28 cellular contexts compared by ENCODE assay signal in genomic region chr17:80228477-80228876, GRCh38. TPM values are rescaled to one million over a fixed set of nuclear protein-coding genes. Genes with fewer than 3 reads are reported as not detected.
"Had no signal": no experiment of that assay in that cellular context is flagged by ENCODE, and none has a peak within 500 bp of the region (broad histone marks: within the 10 kb centered on the region; RNA-seq: fewer than 3 reads in every experiment).

No MANE protein-coding gene starts in this region.

- H3K4me3 ChIP-seq: heart left ventricle, hepatocyte, left lung, lower lobe of right lung, neural progenitor cell, psoas muscle, skin epidermis, suprapubic skin, thoracic aorta, tibial artery, upper lobe of right lung had no signal

- H3K9me3 ChIP-seq: neutrophil had no signal

- H3K36me3 ChIP-seq: neutrophil had no signal

- ATAC-seq: heart left ventricle; left colon; left lung; lower lobe of right lung; naive thymus-derived CD8-positive, alpha-beta T cell; psoas muscle; sciatic nerve; upper lobe of right lung had no signal

- H3K27ac ChIP-seq: heart left ventricle, hepatocyte, left lung, lower lobe of right lung, neural progenitor cell, neutrophil, parathyroid adenoma, psoas muscle, skin epidermis, suprapubic skin, thoracic aorta, tibial artery, upper lobe of right lung had no signal

- H3K27ac Mint-ChIP-seq: nephron; stimulated activated naive CD8-positive, alpha-beta T cell treated with anti-CD3 and anti-CD28 coated beads, Interleukin-15, Interleukin-2, amounts not matched to agents 100 ng/mL and 50 ng/mL, for 24 hours had no signal

- DNase-seq: heart left ventricle; islet precursor cell; kidney glomerular epithelial cell; left colon; mesenchymal stem cell; occipital lobe; stimulated activated CD4-positive, alpha-beta T cell treated with anti-CD3 and anti-CD28 coated beads, Interleukin-12 subunit alpha, Interleukin-12 subunit beta, amount 100 ng/mL, for 4 hours; stimulated activated CD4-positive, alpha-beta T cell treated with anti-CD3 and anti-CD28 coated beads, Interleukin-15, amount 100 ng/mL, for 24 hours; stimulated activated CD4-positive, alpha-beta T cell treated with anti-CD3 and anti-CD28 coated beads, Interleukin-2, amount 100 ng/mL, for 24 hours; stimulated activated CD4-positive, alpha-beta T cell treated with anti-CD3 and anti-CD28 coated beads, Interleukin-4, amount 100 ng/mL, for 1 hour; stimulated activated naive CD4-positive, alpha-beta T cell; tibial artery; trophoblast cell; upper lobe of right lung had no signal

- H3K27me3 ChIP-seq: heart left ventricle, hepatocyte, left lung, neural progenitor cell, suprapubic skin, tibial artery, upper lobe of right lung had no signal

- H3K27me3 Mint-ChIP-seq: naive thymus-derived CD8-positive, alpha-beta T cell; stimulated activated naive CD8-positive, alpha-beta T cell treated with anti-CD3 and anti-CD28 coated beads, Interleukin-15, Interleukin-2, amounts not matched to agents 100 ng/mL and 50 ng/mL, for 24 hours had no signal

- H3K4me1 ChIP-seq: heart left ventricle, left lung, lower lobe of right lung, parathyroid adenoma, psoas muscle, suprapubic skin, tibial artery, upper lobe of right lung had no signal

- H3K4me3 Mint-ChIP-seq: naive thymus-derived CD8-positive, alpha-beta T cell; nephron; neural progenitor cell; stimulated activated naive CD8-positive, alpha-beta T cell treated with anti-CD3 and anti-CD28 coated beads, Interleukin-15, Interleukin-2, amounts not matched to agents 100 ng/mL and 50 ng/mL, for 24 hours had no signal

- H3K4me1 Mint-ChIP-seq: nephron had no signal

RNA-seq across cellular contexts. Expression of gene CARD14, which starts 58.6 kb away (rescaled TPM):
- total RNA-seq: naive thymus-derived CD8-positive, alpha-beta T cell; thoracic aorta had no signal
- polyA plus RNA-seq: naive thymus-derived CD8-positive, alpha-beta T cell had no signal
